Comparison of ENCODE assay signal across 12 cellular contexts in the genomic region with DNA sequence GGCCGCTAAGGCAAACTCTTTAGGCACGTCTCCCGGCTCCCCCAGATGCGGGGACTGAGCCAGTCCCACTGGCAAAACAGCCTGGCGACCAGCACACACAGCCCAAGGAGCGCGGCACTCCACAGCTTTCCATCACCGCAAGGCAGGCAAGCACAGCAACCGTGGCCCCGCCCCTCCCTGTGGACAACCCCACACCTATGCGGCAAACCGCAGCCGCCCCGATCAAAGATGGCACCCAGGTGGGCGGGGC. TPM values are rescaled to one million over a fixed set of nuclear protein-coding genes. Genes with fewer than 3 reads are reported as not detected.
DNase-seq lines count a peak whose midpoint lies in the region; TF ChIP-seq lines count a peak whose summit lies in the region.
"Had no signal": no experiment of that assay in that cellular context is flagged by ENCODE, and none has a peak within 500 bp of the region (broad histone marks: within the 10 kb centered on the region; RNA-seq: fewer than 3 reads in every experiment).

No MANE protein-coding gene starts in this region.

- no peaks in the 10 kb centered on the region for H3K9me3 ChIP-seq in A673 (ENCODE audit: low read depth, low read length, poor library complexity, severe bottlenecking)
- H3K9me3 ChIP-seq: HAP-1 had no signal

- peaks cover 2% of the 10 kb centered on the region for H3K4me1 Mint-ChIP-seq in glutamatergic neuron (ENCODE audit: low read depth, unreplicated experiment)

- POLR2A ChIA-PET in A673 (lab: Charles Lee; ENCODE audit: low non-redundant PET), result no interaction called here

- TF ChIP-seq CTCF in A673 (conservative IDR thresholded peaks at IDR 0.05; ENCODE audit: low read depth, low read length) (no peak), VCaP (conservative IDR thresholded peaks at IDR 0.05) (no peak), glutamatergic neuron (IDR thresholded peaks at IDR 0.05; ENCODE audit: partially characterized antibody, unreplicated experiment) (no peak)

- H3K36me3 Mint-ChIP-seq in glutamatergic neuron (ENCODE audit: unreplicated experiment), result peaks cover 18% of the 10 kb centered on the region

- peaks cover 27% of the 10 kb centered on the region for H3K9me3 Mint-ChIP-seq in glutamatergic neuron (ENCODE audit: unreplicated experiment)

- H3K4me3 ChIP-seq in A673 (ENCODE audit: low read depth, low read length, poor library complexity, severe bottlenecking) (peak overlapping the region; percentile 77), rectal smooth muscle tissue (ENCODE audit: low read length) (peak overlapping the region; percentile 67)
- H3K4me3 ChIP-seq: HAP-1, SJSA1 had no signal

- H3K4me1 ChIP-seq in A673 (ENCODE audit: insufficient read depth, low read length, poor library complexity, severe bottlenecking) (peaks cover 7% of the 10 kb centered on the region), rectal smooth muscle tissue (ENCODE audit: control insufficient read depth, insufficient read depth, low read length) (no peaks in the 10 kb centered on the region)
- H3K4me1 ChIP-seq: foreskin keratinocyte, HAP-1, SJSA1 had no signal

- peaks cover 14% of the 10 kb centered on the region for H3K27me3 Mint-ChIP-seq in glutamatergic neuron (ENCODE audit: unreplicated experiment)

- peak overlapping the region; percentile 73 for H3K27ac Mint-ChIP-seq in glutamatergic neuron (ENCODE audit: unreplicated experiment)
- H3K27ac Mint-ChIP-seq: activated CD4-positive, alpha-beta memory T cell treated with anti-CD3 and anti-CD28 coated beads, Interleukin-2, amount 10 ng/mL, durations not matched to agents 7 days and 5 days had no signal

- peak overlapping the region; percentile 92 for H3K4me3 Mint-ChIP-seq in glutamatergic neuron (ENCODE audit: unreplicated experiment)
- H3K4me3 Mint-ChIP-seq: activated CD4-positive, alpha-beta memory T cell treated with anti-CD3 and anti-CD28 coated beads, Interleukin-2, amount 10 ng/mL, durations not matched to agents 7 days and 5 days had no signal

- H3K36me3 ChIP-seq in A673 (ENCODE audit: insufficient read depth, low read length, poor library complexity, severe bottlenecking), result peaks cover 29% of the 10 kb centered on the region
- no peaks in the 10 kb centered on the region for H3K36me3 ChIP-seq in rectal smooth muscle tissue (ENCODE audit: control insufficient read depth, insufficient read depth, low read length)
- H3K36me3 ChIP-seq: HAP-1, SJSA1 had no signal

- H3K27ac ChIP-seq in A673 (ENCODE audit: low read depth, low read length, poor library complexity, severe bottlenecking) (peak overlapping the region; percentile 70), VCaP (peak overlapping the region; percentile 82), rectal smooth muscle tissue (ENCODE audit: low read depth, low read length) (peak overlapping the region; percentile 88)
- H3K27ac ChIP-seq: foreskin keratinocyte, SJSA1 had no signal

- H3K9ac ChIP-seq in rectal smooth muscle tissue (ENCODE audit: low read length), result no peak overlapping the region

- BruUV-seq in A673 (replicated peaks; lab: Mats Ljungman, UMichigan), result no TSS peak

- H3K27me3 ChIP-seq in A673 (replicated peaks; ENCODE audit: insufficient read depth, low read depth, low read length, poor library complexity) (no peaks in the 10 kb centered on the region), rectal smooth muscle tissue (ENCODE audit: control insufficient read depth, insufficient read depth, low read length) (no peaks in the 10 kb centered on the region)
- H3K27me3 ChIP-seq: SJSA1 had no signal

- intact Hi-C loops in A673 (cut with micrococcal nuclease; ENCODE audit: unreplicated experiment), result loop anchor here (1.0 to 5.0 kb wide), 2 partner anchors 90 to 259 kb away; no protein-coding TSS in a partner anchor

- CTCF ChIA-PET in A673 (lab: Charles Lee), result interaction anchor here (1.2 kb wide), 1 partner anchor 260 kb away, joined by 4 read pairs; no protein-coding TSS in a partner anchor

- no peak for DNase-seq in A673 (ENCODE audit: low spot score)
- DNase-seq in glutamatergic neuron, result no peak
- DNase-seq in DMS79 treated with DMSO at 0.1 percent for 48 hours (lab: John Stamatoyannopoulos, UW), result no peak
- no peak for DNase-seq in midbrain (lab: John Stamatoyannopoulos, UW)
- DNase-seq in activated effector memory CD4-positive, alpha-beta T cell treated with anti-CD3 and anti-CD28 coated beads, Interleukin-2, amount 50 U/mL, for 16 hours, result no peak
- no peak for DNase-seq in LoVo (ENCODE audit: low spot score)
- DNase-seq: activated CD4-positive, alpha-beta memory T cell treated with anti-CD3 and anti-CD28 coated beads, Interleukin-2, amount 10 ng/mL, durations not matched to agents 7 days and 5 days had no signal

RNA-seq across cellular contexts. Expression of gene PEG3, which starts 1.9 kb away (rescaled TPM):
- total RNA-seq in A673 (2021) (282 and 353 TPM in 2 replicates), glutamatergic neuron (ENCODE audit: unreplicated experiment) (11.6 TPM)
- total RNA-seq: activated CD4-positive, alpha-beta memory T cell treated with anti-CD3 and anti-CD28 coated beads, Interleukin-2, amount 10 ng/mL, durations not matched to agents 7 days and 5 days; SJSA1 had no signal

RNA-seq across cellular contexts. Expression of gene ZIM2, which starts 1.9 kb away (rescaled TPM):
- total RNA-seq in A673 (2021) (4.6 and 9.6 TPM in 2 replicates), glutamatergic neuron (ENCODE audit: unreplicated experiment) (not detected)
- total RNA-seq: activated CD4-positive, alpha-beta memory T cell treated with anti-CD3 and anti-CD28 coated beads, Interleukin-2, amount 10 ng/mL, durations not matched to agents 7 days and 5 days; foreskin keratinocyte; SJSA1 had no signal

Comparison
In these comparisons a context has a peak if more than half of its experiments do, and no peak if none do; other contexts are left out.
1. RNA of gene PEG3, which starts 1.9 kb away (total RNA-seq): 282 to 353 TPM in A673; 11.6 TPM in glutamatergic neuron (single experiment); every median in the first group is over 10 times any median in the second.
2. Peak in every context shown above with its lines, with median percentiles within 50 percentile points of each other: H3K27ac ChIP-seq.